ENCODE assay signal across 8 cellular contexts in the genomic region with DNA sequence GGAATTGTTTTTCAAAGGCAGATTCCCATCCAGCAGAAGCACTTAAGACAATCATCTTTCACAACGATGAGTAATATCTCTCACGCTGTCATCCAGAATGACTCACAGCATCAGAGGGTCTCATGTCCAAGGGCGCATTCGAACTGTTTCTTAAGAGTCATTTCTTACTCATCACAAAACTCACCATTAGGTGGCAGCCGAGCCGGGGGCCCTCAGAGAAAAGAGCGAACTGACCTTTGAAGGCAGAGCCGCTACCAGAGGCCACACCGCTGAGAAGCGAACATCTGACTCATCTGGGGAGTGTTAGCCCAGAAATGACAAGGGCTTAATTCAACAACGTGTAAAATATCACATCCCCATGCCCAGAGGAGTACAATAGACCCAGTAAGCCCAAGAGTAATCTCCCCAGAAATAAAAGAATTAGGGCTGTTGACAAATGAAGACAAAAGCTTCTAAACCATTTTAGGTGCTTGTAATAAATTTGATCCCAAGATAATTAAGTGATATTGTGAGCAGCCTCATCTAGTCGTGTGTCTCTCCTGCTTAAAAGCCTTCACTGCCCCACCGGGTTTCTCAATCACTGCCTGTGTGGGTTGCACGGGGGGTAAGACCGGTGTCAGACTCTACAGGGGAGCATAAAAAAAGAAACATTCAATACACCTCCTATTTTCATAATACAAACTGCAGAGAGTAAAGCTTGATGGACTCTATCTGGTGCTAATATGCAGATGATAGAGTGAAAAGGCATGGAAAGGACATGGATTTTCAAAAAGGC.
DNase-seq lines count a peak whose midpoint lies in the region; ATAC-seq, FAIRE-seq and TF ChIP-seq lines count a peak whose summit lies in the region.

No MANE protein-coding gene starts in this region.

- H3K27ac ChIP-seq in hepatocyte (peak overlapping the region; percentile 56), small intestine (ENCODE audit: low read depth in 1 of 2, low read length in 1 of 2) (peak overlapping the region in 1 of 2 donors; percentile 52)

- H3K27me3 ChIP-seq in hepatocyte (no peaks in the 10 kb centered on the region), small intestine (ENCODE audit: control insufficient read depth in 2 of 2, insufficient read depth in 2 of 2, low read length in 2 of 2) (no peaks in the 10 kb centered on the region)

- no peak overlapping the region for H2AFZ ChIP-seq in hepatocyte

- H3K9me3 ChIP-seq in hepatocyte (ENCODE audit: low read depth) = no peaks in the 10 kb centered on the region
- H3K9me3 ChIP-seq in small intestine (ENCODE audit: control insufficient read depth, low read depth) = no peaks in the 10 kb centered on the region

- no peaks in the 10 kb centered on the region for H3K9me2 ChIP-seq in hepatocyte (replicated peaks; ENCODE audit: insufficient read depth)

- H3K4me1 ChIP-seq in hepatocyte (ENCODE audit: insufficient read depth) (peaks cover 7% of the 10 kb centered on the region), small intestine (ENCODE audit: control insufficient read depth in 2 of 2, insufficient read depth in 1 of 2, low read depth in 1 of 2, low read length in 1 of 2) (no peaks in the 10 kb centered on the region)

- peak overlapping the region; percentile 9 for H3K4me2 ChIP-seq in hepatocyte

- H4K20me1 ChIP-seq in hepatocyte (ENCODE audit: insufficient read depth, poor library complexity, severe bottlenecking) = no peaks in the 10 kb centered on the region

- TF ChIP-seq CTCF in AG10803 (conservative IDR thresholded peaks at IDR 0.05; ENCODE audit: low read length) = peak; percentile 72
- peak; percentile 57 for TF ChIP-seq CTCF in hepatocyte (IDR thresholded peaks at IDR 0.05; ENCODE audit: poor library complexity)

- H3K79me2 ChIP-seq in hepatocyte = no peaks in the 10 kb centered on the region

- H3K36me3 ChIP-seq in hepatocyte (replicated peaks; ENCODE audit: insufficient read depth, low read depth) (no peaks in the 10 kb centered on the region), small intestine (ENCODE audit: control insufficient read depth in 2 of 2, insufficient read depth in 2 of 2, low read length in 2 of 2) (no peaks in the 10 kb centered on the region)

- H3K4me3 ChIP-seq in AG10803 (ENCODE audit: low read length) = no peak overlapping the region
- H3K4me3 ChIP-seq in hepatocyte = no peak overlapping the region
- no peak overlapping the region for H3K4me3 ChIP-seq in small intestine (ENCODE audit: low read depth in 1 of 2, low read length in 2 of 2)

- no peak for FAIRE-seq in small intestine (lab: Jason Lieb, UNC)

- peak; percentile 91 for DNase-seq in AG10803 (ENCODE audit: low read depth)
- DNase-seq in SW480 (ENCODE audit: low spot score) = peak; percentile 88
- DNase-seq in anterior cingulate cortex (lab: John Stamatoyannopoulos, UW) = peak in 32 of 58 donors; percentile 8 to 84 (median 30)
- peak; percentile 92 for DNase-seq in hepatocyte (ENCODE audit: low spot score)
- DNase-seq in small intestine = peak; percentile 73
- DNase-seq in NCI-H2171 treated with DMSO at 0.1 percent for 48 hours (lab: John Stamatoyannopoulos, UW) = no peak

- 22% methylated on average over 15 of the region's 15 CpGs for WGBS in hepatocyte (ENCODE audit: low lambda C conversion rate, missing lambda C conversion rate)
- WGBS in small intestine, 3 donors = 18 to 29% (median 20%) methylated on average over 15 of the region's 15 CpGs

- ATAC-seq in GM19328 (IDR thresholded peaks at IDR 0.05; ENCODE audit: unreplicated experiment) (peak; percentile 86), HG03354 (IDR thresholded peaks at IDR 0.05; ENCODE audit: poor library complexity, severe bottlenecking, unreplicated experiment) (peak; percentile 95)
